8 cellular contexts compared by ENCODE assay signal in genomic region chr5:180811012-180811622, GRCh38. TPM values are rescaled to one million over a fixed set of nuclear protein-coding genes. Genes with fewer than 3 reads are reported as not detected.
DNase-seq lines count a peak whose midpoint lies in the region; TF ChIP-seq lines count a peak whose summit lies in the region.

No MANE protein-coding gene starts in this region.

- peak overlapping the region; percentile 97 to 99 (median 98) for H3K27ac ChIP-seq in stomach

- peaks cover 6% of the 10 kb centered on the region for H3K36me3 ChIP-seq in iPS-15b (ENCODE audit: control insufficient read depth, insufficient read depth, low read length)
- H3K36me3 ChIP-seq in stomach = peaks cover 0 to 6% (median 0%) of the 10 kb centered on the region in 4 donors

- CTCF ChIA-PET in activated CD4-positive, alpha-beta memory T cell treated with anti-CD3 and anti-CD28 coated beads for 36 hours (lab: Charles Lee) = interaction anchor here (0.8 to 5.6 kb wide), 3 partner anchors 9 to 58 kb away, joined by 3 to 24 read pairs (median 8); partner anchors contain the start of gene MGAT1

- H3K4me1 Mint-ChIP-seq in activated CD4-positive, alpha-beta memory T cell treated with anti-CD3 and anti-CD28 coated beads for 36 hours (ENCODE audit: low read depth) = peaks cover 66% of the 10 kb centered on the region

- peak overlapping the region; percentile 94 for H3K4me3 Mint-ChIP-seq in activated CD4-positive, alpha-beta memory T cell treated with anti-CD3 and anti-CD28 coated beads for 36 hours

- 10 to 12% (median 11%) methylated on average over 19 to 22 of the region's 22 CpGs for WGBS in stomach, 5 donors

- H3K9ac ChIP-seq in iPS-15b (ENCODE audit: low read depth, low read length) = peak overlapping the region; percentile 73

- H3K27ac Mint-ChIP-seq in activated CD4-positive, alpha-beta memory T cell treated with anti-CD3 and anti-CD28 coated beads for 36 hours = peak overlapping the region; percentile 96

- H3K9me3 ChIP-seq in iPS-15b (ENCODE audit: control insufficient read depth, insufficient read depth, low read length) (no peaks in the 10 kb centered on the region), stomach (no peaks in the 10 kb centered on the region)

- no peak for TF ChIP-seq EP300 in stomach (IDR thresholded peaks at IDR 0.05)

- no peaks in the 10 kb centered on the region for H3K27me3 ChIP-seq in iPS-15b (ENCODE audit: control insufficient read depth, insufficient read depth, low read length)
- H3K27me3 ChIP-seq in stomach = no peaks in the 10 kb centered on the region

- DNase-seq in SKM-1 treated with dmso at 0.1 percent for 144 hours (lab: John Stamatoyannopoulos, UW; ENCODE audit: unreplicated experiment) = peak; percentile 25
- DNase-seq in SKM-1 (lab: John Stamatoyannopoulos, UW; ENCODE audit: unreplicated experiment) = no peak
- DNase-seq in activated CD4-positive, alpha-beta memory T cell treated with anti-CD3 and anti-CD28 coated beads for 36 hours = peak; percentile 9
- DNase-seq in stomach = no peak
- no peak for DNase-seq in islet precursor cell
- DNase-seq in OCI-M2 (lab: John Stamatoyannopoulos, UW; ENCODE audit: unreplicated experiment) = no peak
- DNase-seq in A172 (ENCODE audit: low spot score) = no peak

- peaks cover 5% of the 10 kb centered on the region for H3K36me3 Mint-ChIP-seq in activated CD4-positive, alpha-beta memory T cell treated with anti-CD3 and anti-CD28 coated beads for 36 hours

- H3K4me1 ChIP-seq in iPS-15b (ENCODE audit: control insufficient read depth, insufficient read depth, low read length) = peaks cover 13% of the 10 kb centered on the region
- peaks cover 42 to 53% (median 46%) of the 10 kb centered on the region in 4 donors for H3K4me1 ChIP-seq in stomach

- no peak for TF ChIP-seq CTCF in stomach (IDR thresholded peaks at IDR 0.05)

- no peak for TF ChIP-seq POLR2A in stomach (IDR thresholded peaks at IDR 0.05)

- no peaks in the 10 kb centered on the region for H3K9me3 Mint-ChIP-seq in activated CD4-positive, alpha-beta memory T cell treated with anti-CD3 and anti-CD28 coated beads for 36 hours

- H3K27me3 Mint-ChIP-seq in activated CD4-positive, alpha-beta memory T cell treated with anti-CD3 and anti-CD28 coated beads for 36 hours = no peaks in the 10 kb centered on the region

- intact Hi-C loops in activated CD4-positive, alpha-beta memory T cell treated with anti-CD3 and anti-CD28 coated beads for 36 hours (cut with micrococcal nuclease) = no loop called here
- intact Hi-C loops in stomach (cut with DNase I; ENCODE audit: low total_unique reads) = no loop called here

- H3K4me3 ChIP-seq in iPS-15b (ENCODE audit: low read depth, low read length) (peak overlapping the region; percentile 91), stomach (peak overlapping the region; percentile 56 to 75 (median 68))

- POLR2A ChIA-PET in activated CD4-positive, alpha-beta memory T cell treated with anti-CD3 and anti-CD28 coated beads for 36 hours (lab: Charles Lee) = interaction anchor here (1.0 to 2.9 kb wide), 4 partner anchors 10 to 50 kb away, joined by 3 to 38 read pairs (median 8); partner anchors contain the start of gene ZFP62

RNA-seq across cellular contexts. Expression of gene MGAT1, which starts 8.5 kb away (rescaled TPM):
- total RNA-seq in activated CD4-positive, alpha-beta memory T cell treated with anti-CD3 and anti-CD28 coated beads for 36 hours = 100 to 1,000 TPM; 101 to 106 TPM
- total RNA-seq in stomach = 100 to 1,000 TPM in 3 of 5 donors, 10 to 100 TPM in 2; 57.2 to 656 (median 148) TPM
- polyA plus RNA-seq in stomach = 10 to 100 TPM; 52.8 to 63.3 (median 57.9) TPM
- total RNA-seq in A172 (2014; rRNA removed; shearing (Covaris generic)) = 65.4 and 80.7 TPM in 2 replicates

RNA-seq across cellular contexts. Expression of gene ZFP62, which starts 50.0 kb away (rescaled TPM):
- total RNA-seq in activated CD4-positive, alpha-beta memory T cell treated with anti-CD3 and anti-CD28 coated beads for 36 hours = 10 to 100 TPM; 17.9 to 20.5 TPM
- 10 to 100 TPM in 4 of 5 donors, 1 to 10 TPM in 1; 8.2 to 46.9 (median 16.5) TPM for total RNA-seq in stomach
- 10 to 100 TPM in 2 of 3 donors, 1 to 10 TPM in 1; 7.8 to 20.5 (median 13.3) TPM for polyA plus RNA-seq in stomach
- 30.8 and 38.2 TPM in 2 replicates for total RNA-seq in A172 (2014; rRNA removed; shearing (Covaris generic))

Comparison
In these comparisons a context has a peak if more than half of its experiments do, and no peak if none do; other contexts are left out.
1. DNase-seq: peak in SKM-1 treated with dmso at 0.1 percent for 144 hours (single experiment) and activated CD4-positive, alpha-beta memory T cell treated with anti-CD3 and anti-CD28 coated beads for 36 hours (single experiment); none in SKM-1 (single experiment), stomach (single experiment), islet precursor cell (single experiment), OCI-M2 (single experiment) and A172 (single experiment).